ENCODE assay signal across 1 cellular context in genomic region chr10:29023678-29024077, GRCh38.
TF ChIP-seq lines count a peak whose summit lies in the region.

No MANE protein-coding gene starts in this region.

TF ChIP-seq in WTC11, 78 proteins besides CTCF, POLR2A, EP300 and RAD21 (continued from another document):
- no peak for TF ChIP-seq MLX (CRISPR knock-in tag; IDR thresholded peaks at IDR 0.05)
- TF ChIP-seq PRRX2 (CRISPR knock-in tag; IDR thresholded peaks at IDR 0.05): no peak
- TF ChIP-seq GABPB1 (CRISPR knock-in tag; IDR thresholded peaks at IDR 0.05): no peak
- TF ChIP-seq ZNF219 (CRISPR knock-in tag; IDR thresholded peaks at IDR 0.05; ENCODE audit: borderline replicate concordance): no peak
- no peak for TF ChIP-seq HMGA2 (CRISPR knock-in tag; IDR thresholded peaks at IDR 0.05)
- no peak for TF ChIP-seq ZNF121 (CRISPR knock-in tag; IDR thresholded peaks at IDR 0.05)
